9 cellular contexts compared by ENCODE assay signal in the genomic region with DNA sequence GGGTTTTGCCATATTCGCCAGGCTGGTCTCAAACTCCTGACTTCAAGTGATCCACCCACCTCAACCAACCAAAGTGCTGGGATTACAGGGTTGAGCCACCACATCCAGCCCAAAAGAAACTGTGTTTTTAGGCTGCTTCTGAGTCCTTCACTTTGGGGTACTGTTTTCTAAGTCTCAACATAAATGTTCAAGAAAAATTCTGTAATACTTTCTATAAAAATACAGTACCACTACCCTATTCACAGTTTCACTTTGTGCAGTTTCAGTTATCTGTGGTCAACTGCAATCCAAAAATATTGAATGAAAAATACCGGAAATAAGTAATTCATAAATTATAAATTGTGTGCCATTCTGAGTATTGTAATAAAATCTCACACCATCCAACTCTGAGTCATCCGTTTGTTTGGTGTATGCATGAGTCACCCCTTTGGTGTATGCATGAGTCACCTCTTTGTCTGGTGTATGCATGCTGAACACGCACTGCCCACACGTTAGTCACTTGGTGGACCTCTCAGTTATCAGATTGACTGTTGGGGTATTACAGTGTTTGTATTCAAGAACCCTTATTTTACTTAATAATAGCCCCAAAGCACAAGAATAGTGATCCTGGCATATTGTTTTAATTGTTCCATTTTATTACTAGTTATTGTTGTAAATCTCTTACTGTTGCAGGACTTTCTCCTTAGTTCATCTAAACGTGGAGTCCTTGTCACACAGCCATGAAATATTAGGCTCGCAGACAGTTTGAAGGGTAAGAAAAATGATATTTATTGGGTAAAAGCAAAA.
DNase-seq lines count a peak whose midpoint lies in the region; ATAC-seq, FAIRE-seq and TF ChIP-seq lines count a peak whose summit lies in the region.
"Had no signal": no experiment of that assay in that cellular context is flagged by ENCODE, and none has a peak within 500 bp of the region (broad histone marks: within the 10 kb centered on the region; RNA-seq: fewer than 3 reads in every experiment).

No MANE protein-coding gene starts in this region.

- H2AFZ ChIP-seq in H1 (ENCODE audit: low read length) = no peak overlapping the region

- TF ChIP-seq POLR2A in H1 (IDR thresholded peaks at IDR 0.05; ENCODE audit: control extremely low read depth in 1 of 2, low read depth in 2 of 2, low read length in 2 of 2) (no peak), tibial nerve (IDR thresholded peaks at IDR 0.05) (no peak)

- H3K4me2 ChIP-seq in H1 (ENCODE audit: insufficient read depth in 1 of 2, low read depth in 2 of 2, low read length in 2 of 2) = no peak overlapping the region

- no peak overlapping the region for H2BK15ac ChIP-seq in H1 (ENCODE audit: low read length)

- FAIRE-seq in H1 (lab: Jason Lieb, UNC) = no peak

- H2AK5ac ChIP-seq in H1 (ENCODE audit: low read depth, low read length) = no peak overlapping the region

- TF ChIP-seq RAD21 in H1 (IDR thresholded peaks at IDR 0.05 in 1 of 2, conservative IDR thresholded peaks at IDR 0.05 in 1 of 2; ENCODE audit: low read depth in 2 of 2, low read length in 2 of 2) = no peak

- H4K5ac ChIP-seq in H1 (ENCODE audit: insufficient read length, low read depth, low read length) = no peak overlapping the region

- H3K36me3 ChIP-seq in H1 (ENCODE audit: control insufficient read depth in 2 of 4, insufficient read depth in 4 of 4, low read length in 3 of 4) (no peaks in the 10 kb centered on the region), tibial nerve (no peaks in the 10 kb centered on the region)
- H3K36me3 ChIP-seq: Peyer's patch had no signal

- no peak overlapping the region for H2BK120ac ChIP-seq in H1 (replicated peaks; ENCODE audit: low read depth, low read length)

- TF ChIP-seq CTCF in H1 (IDR thresholded peaks at IDR 0.05; ENCODE audit: control extremely low read depth in 1 of 3, insufficient read depth in 1 of 3, low read depth in 1 of 3, low read length in 3 of 3) (no peak), tibial nerve (IDR thresholded peaks at IDR 0.05) (no peak)

- POLR2A ChIA-PET in H1 (lab: Charles Lee; ENCODE audit: partially characterized antibody) = no interaction called here

- H3K27me3 ChIP-seq in H1 (replicated peaks in 1 of 4; ENCODE audit: control insufficient read depth in 3 of 4, extremely low read depth in 1 of 4, insufficient read depth in 3 of 4, low read length in 3 of 4) (no peaks in the 10 kb centered on the region), tibial nerve (no peaks in the 10 kb centered on the region)
- H3K27me3 ChIP-seq: Peyer's patch had no signal

- H3K9me3 ChIP-seq in H1 (ENCODE audit: insufficient read depth in 2 of 2, low read depth in 1 of 2, low read length in 1 of 2) = no peaks in the 10 kb centered on the region
- peaks cover 0 to 11% (median 0%) of the 10 kb centered on the region in 4 donors for H3K9me3 ChIP-seq in tibial nerve
- H3K9me3 ChIP-seq: Peyer's patch had no signal

- H4K8ac ChIP-seq in H1 (ENCODE audit: extremely low read depth, insufficient read depth, low read length) = no peak overlapping the region

- H3K18ac ChIP-seq in H1 (ENCODE audit: extremely low read depth, low read length) = no peak overlapping the region

- no peaks in the 10 kb centered on the region for H4K20me1 ChIP-seq in H1 (replicated peaks in 1 of 2; ENCODE audit: control insufficient read depth in 1 of 2, insufficient read depth in 2 of 2, low read length in 2 of 2)

- no peak overlapping the region for H3K14ac ChIP-seq in H1 (ENCODE audit: insufficient read length)

- H3K4me1 ChIP-seq in H1 (replicated peaks in 1 of 4; ENCODE audit: control insufficient read depth in 3 of 4, insufficient read depth in 4 of 4, low read length in 3 of 4) (no peaks in the 10 kb centered on the region), tibial nerve (no peaks in the 10 kb centered on the region)
- H3K4me1 ChIP-seq: Peyer's patch had no signal

- H3K79me2 ChIP-seq in H1 (ENCODE audit: control insufficient read depth in 1 of 2, insufficient read depth in 2 of 2, low read length in 2 of 2) = no peaks in the 10 kb centered on the region

- H3K4ac ChIP-seq in H1 (replicated peaks; ENCODE audit: insufficient read length, low read depth, low read length) = no peak overlapping the region

- TF ChIP-seq EP300 in H1 (IDR thresholded peaks at IDR 0.05; ENCODE audit: borderline replicate concordance in 1 of 2, low read depth in 2 of 2, low read length in 2 of 2) (no peak), tibial nerve (IDR thresholded peaks at IDR 0.05) (no peak)

- H3K4me3 ChIP-seq in H1 (ENCODE audit: extremely low read depth in 1 of 4, insufficient read depth in 2 of 4, low read depth in 3 of 4, low read length in 4 of 4) (no peak overlapping the region), tibial nerve (no peak overlapping the region)
- H3K4me3 ChIP-seq: Peyer's patch had no signal

- no peak overlapping the region for H4K91ac ChIP-seq in H1 (replicated peaks; ENCODE audit: insufficient read length, low read length)

- 95% methylated on average over 6 of the region's 7 CpGs; no CpG with 5 or more reads in 1 of the 2 experiments for WGBS in H1 (ENCODE audit: extremely low coverage in 1 of 2, insufficient coverage in 1 of 2, insufficient read length in 1 of 2, insufficient replicate concordance in 2 of 2, low coverage in 1 of 2, low lambda C conversion rate in 2 of 2, missing lambda C conversion rate in 1 of 2), 2 experiments
- 48 to 53% methylated on average over 7 of the region's 7 CpGs for WGBS in tibial nerve, 2 donors

- CTCF ChIA-PET in H1 (lab: Charles Lee; ENCODE audit: partially characterized antibody) = no interaction called here

- H3K23me2 ChIP-seq in H1 (ENCODE audit: low read depth, low read length) = no peaks in the 10 kb centered on the region

- ATAC-seq in GM18498 (IDR thresholded peaks at IDR 0.05; ENCODE audit: unreplicated experiment) = peak; percentile 97
- ATAC-seq in HG02798 (IDR thresholded peaks at IDR 0.05; ENCODE audit: poor library complexity, unreplicated experiment) = peak; percentile 71

- H3K9ac ChIP-seq in H1 (replicated peaks in 1 of 4; ENCODE audit: extremely low read depth in 1 of 4, low read depth in 3 of 4, low read length in 3 of 4) = no peak overlapping the region

- no peak overlapping the region for H2BK5ac ChIP-seq in H1 (ENCODE audit: low read depth, low read length)

- peak; percentile 89 for DNase-seq in NCI-H69 (lab: John Stamatoyannopoulos, UW)
- no peak for DNase-seq in H1 (ENCODE audit: low read depth in 1 of 2, low spot score in 2 of 2)
- DNase-seq in stimulated activated CD4-positive, alpha-beta T cell treated with anti-CD3 and anti-CD28 coated beads, Interleukin-4, amount 100 ng/mL, for 48 hours (ENCODE audit: low read depth in 2 of 2) = peak; percentile 0 to 6
- DNase-seq in cerebellum (ENCODE audit: low spot score) = no peak
- no peak for DNase-seq in DMS79 treated with DMSO at 0.1 percent for 48 hours (lab: John Stamatoyannopoulos, UW)
- DNase-seq in tibial nerve (ENCODE audit: low spot score in 2 of 2) = no peak

- H2BK12ac ChIP-seq in H1 (ENCODE audit: low read depth, low read length) = no peak overlapping the region

- no peak overlapping the region for H2BK20ac ChIP-seq in H1 (ENCODE audit: low read length)

- H3K27ac ChIP-seq in H1 (ENCODE audit: low read depth, low read length) = no peak overlapping the region
- no peak overlapping the region for H3K27ac ChIP-seq in tibial nerve
- H3K27ac ChIP-seq: Peyer's patch had no signal

- no peak overlapping the region for H3K56ac ChIP-seq in H1 (replicated peaks; ENCODE audit: insufficient read length, low read depth, low read length)

- no peak overlapping the region for H3K23ac ChIP-seq in H1 (ENCODE audit: insufficient read length)

- no peaks in the 10 kb centered on the region for H3K79me1 ChIP-seq in H1 (ENCODE audit: low read depth, low read length)

TF ChIP-seq in H1, 55 proteins besides CTCF, POLR2A, EP300 and RAD21:
- TF ChIP-seq EGR1 (IDR thresholded peaks at IDR 0.05; ENCODE audit: borderline replicate concordance, low read depth, low read length) = no peak
- TF ChIP-seq BACH1 (IDR thresholded peaks at IDR 0.05; ENCODE audit: low read length) = no peak
- TF ChIP-seq JUND (IDR thresholded peaks at IDR 0.05; ENCODE audit: low read length) = peak; percentile 15; the same call in 1 of the 2 replicates

Comparison
In these comparisons a context has a peak if more than half of its experiments do, and no peak if none do; other contexts are left out.
1. DNase-seq: peak in NCI-H69 (single experiment) and stimulated activated CD4-positive, alpha-beta T cell treated with anti-CD3 and anti-CD28 coated beads, Interleukin-4, amount 100 ng/mL, for 48 hours (2 of 2); none in H1 (0 of 2), cerebellum (single experiment), DMS79 treated with DMSO at 0.1 percent for 48 hours (single experiment) and tibial nerve (0 of 2).